ENCODE assay signal across 24 cellular contexts in genomic region chr2:33354981-33355380, GRCh38.
DNase-seq lines count a peak whose midpoint lies in the region; ATAC-seq, FAIRE-seq and TF ChIP-seq lines count a peak whose summit lies in the region.
"Had no signal": no experiment of that assay in that cellular context is flagged by ENCODE, and none has a peak within 500 bp of the region (broad histone marks: within the 10 kb centered on the region; RNA-seq: fewer than 3 reads in every experiment).

No MANE protein-coding gene starts in this region.

- H3K9me3 ChIP-seq in endothelial cell of umbilical vein (replicated peaks; ENCODE audit: control insufficient read depth, insufficient read depth, low read length) (peaks cover 4% of the 10 kb centered on the region), testis (no peaks in the 10 kb centered on the region), gastroesophageal sphincter (no peaks in the 10 kb centered on the region), small intestine (ENCODE audit: control insufficient read depth, low read depth) (no peaks in the 10 kb centered on the region)
- H3K9me3 ChIP-seq: prostate gland, thoracic aorta had no signal

- dilution Hi-C loops in endothelial cell of umbilical vein (cut with MboI; ENCODE audit: extremely low pct_ligation_motif_present, low sequenced_read_pairs) = no loop called here

- no TSS peak for BruUV-seq in endothelial cell of umbilical vein (replicated peaks; lab: Mats Ljungman, UMichigan)

- POLR2A ChIA-PET in endothelial cell of umbilical vein (lab: Charles Lee) = no interaction called here

- H3K4me3 ChIP-seq in endothelial cell of umbilical vein (replicated peaks in 1 of 3; ENCODE audit: insufficient read depth in 1 of 3, low read depth in 1 of 3, low read length in 3 of 3) (no peak overlapping the region), skeletal muscle cell (ENCODE audit: low read depth, low read length) (no peak overlapping the region), testis (no peak overlapping the region), gastroesophageal sphincter (no peak overlapping the region), small intestine (ENCODE audit: low read depth in 1 of 2, low read length in 2 of 2) (no peak overlapping the region)
- H3K4me3 ChIP-seq: BLaER1, esophagus squamous epithelium, K562, prostate gland, thoracic aorta had no signal

- DNase-seq in GM03348 (ENCODE audit: low spot score) (peak; percentile 67), RPMI7951 (ENCODE audit: low read depth) (peak; percentile 92), endothelial cell of umbilical vein (ENCODE audit: low read depth, low spot score) (no peak), skeletal muscle cell (ENCODE audit: low read depth) (peak; percentile 89), testis (no peak), small intestine (no peak)
- DNase-seq in effector CD8-positive, alpha-beta T cell (lab: John Stamatoyannopoulos, UW) = no peak
- DNase-seq: activated CD8-positive, alpha-beta T cell treated with anti-CD3 and anti-CD28 coated beads for 36 hours; activated naive CD4-positive, alpha-beta T cell treated with anti-CD3 and anti-CD28 coated beads, Interleukin-2, amount 50 U/mL, for 16 hours; activated T-cell treated with anti-CD3 and anti-CD28 coated beads, Interleukin-2, amount 50 U/mL, for 24 hours; esophagus squamous epithelium; natural killer cell; NCI-H2081 treated with DMSO at 0.1 percent for 48 hours; NCI-H510A treated with DMSO at 0.1 percent for 48 hours had no signal

- TF ChIP-seq POLR2A in endothelial cell of umbilical vein (IDR thresholded peaks at IDR 0.05; ENCODE audit: low read depth, low read length) = no peak
- TF ChIP-seq POLR2A in testis (IDR thresholded peaks at IDR 0.05) = no peak
- no peak for TF ChIP-seq POLR2A in gastroesophageal sphincter (IDR thresholded peaks at IDR 0.05)

- H3K9ac ChIP-seq in endothelial cell of umbilical vein (replicated peaks; ENCODE audit: extremely low read depth, insufficient read depth, low read length) = no peak overlapping the region
- H3K9ac ChIP-seq: BLaER1 had no signal

- no peak overlapping the region for H2AFZ ChIP-seq in endothelial cell of umbilical vein (ENCODE audit: low read depth, low read length)

- no peaks in the 10 kb centered on the region for H4K20me1 ChIP-seq in endothelial cell of umbilical vein (replicated peaks; ENCODE audit: control insufficient read depth, extremely low read depth, insufficient read depth, low read length)
- H4K20me1 ChIP-seq: BLaER1 had no signal

- H3K36me3 ChIP-seq in endothelial cell of umbilical vein (ENCODE audit: control insufficient read depth in 2 of 2, extremely low read depth in 1 of 2, insufficient read depth in 2 of 2, low read length in 2 of 2) (peaks cover 2% of the 10 kb centered on the region in 2 experiments), testis (ENCODE audit: low read depth, missing control alignments) (no peaks in the 10 kb centered on the region), gastroesophageal sphincter (peaks cover 0 to 65% of the 10 kb centered on the region in 2 donors), small intestine (ENCODE audit: control insufficient read depth in 2 of 2, insufficient read depth in 2 of 2, low read length in 2 of 2) (no peaks in the 10 kb centered on the region)
- H3K36me3 ChIP-seq: prostate gland had no signal

- no peak for ATAC-seq in gastroesophageal sphincter
- ATAC-seq: activated CD8-positive, alpha-beta T cell treated with anti-CD3 and anti-CD28 coated beads for 36 hours; K562; natural killer cell; Right ventricle myocardium inferior; stimulated activated effector memory CD8-positive, alpha-beta T cell treated with anti-CD3 and anti-CD28 coated beads, Interleukin-12 subunit alpha, Interleukin-12 subunit beta, amount 100 ng/mL, for 72 hours had no signal

- H3K9me1 ChIP-seq in endothelial cell of umbilical vein (replicated peaks; ENCODE audit: control insufficient read depth, extremely low read depth, insufficient read depth, low read length) = no peaks in the 10 kb centered on the region

- WGBS in testis, 2 donors = 93% methylated on average over 8 of the region's 8 CpGs
- WGBS in gastroesophageal sphincter (ENCODE audit: low coverage in 1 of 2), 2 donors = 84% methylated on average over 8 of the region's 8 CpGs
- WGBS in small intestine, 3 donors = 83 to 87% (median 86%) methylated on average over 8 of the region's 8 CpGs

- H3K4me2 ChIP-seq in endothelial cell of umbilical vein (ENCODE audit: insufficient read depth, low read length) = no peak overlapping the region
- H3K4me2 ChIP-seq: BLaER1 had no signal

- no peaks in the 10 kb centered on the region for H3K4me1 ChIP-seq in endothelial cell of umbilical vein (ENCODE audit: control insufficient read depth, extremely low read depth, insufficient read depth, low read length)
- no peaks in the 10 kb centered on the region for H3K4me1 ChIP-seq in testis
- H3K4me1 ChIP-seq in gastroesophageal sphincter = peaks cover 0 to 5% (median 0%) of the 10 kb centered on the region in 3 donors
- H3K4me1 ChIP-seq in small intestine (ENCODE audit: control insufficient read depth in 2 of 2, insufficient read depth in 1 of 2, low read depth in 1 of 2, low read length in 1 of 2) = no peaks in the 10 kb centered on the region
- H3K4me1 ChIP-seq: BLaER1, esophagus squamous epithelium, prostate gland had no signal

- intact Hi-C loops in endothelial cell of umbilical vein (cut with micrococcal nuclease) = no loop called here
- intact Hi-C loops in testis (cut with DNase I; ENCODE audit: low total_unique reads) = no loop called here

- no peak for TF ChIP-seq EP300 in gastroesophageal sphincter (IDR thresholded peaks at IDR 0.05)

- FAIRE-seq in endothelial cell of umbilical vein (lab: Jason Lieb, UNC) (no peak), small intestine (lab: Jason Lieb, UNC) (no peak)
- FAIRE-seq: bronchial epithelial cell, D721Med, GM18507, K562 had no signal

- TF ChIP-seq CTCF in endothelial cell of umbilical vein (IDR thresholded peaks at IDR 0.05; ENCODE audit: extremely low read depth in 1 of 2, insufficient read depth in 1 of 2, low read depth in 1 of 2, low read length in 2 of 2) (no peak), testis (IDR thresholded peaks at IDR 0.05) (no peak), gastroesophageal sphincter (IDR thresholded peaks at IDR 0.05) (no peak)

- no peaks in the 10 kb centered on the region for H3K27me3 ChIP-seq in endothelial cell of umbilical vein (ENCODE audit: control insufficient read depth in 2 of 2, insufficient read depth in 2 of 2, low read length in 2 of 2)
- no peaks in the 10 kb centered on the region for H3K27me3 ChIP-seq in testis
- no peaks in the 10 kb centered on the region for H3K27me3 ChIP-seq in gastroesophageal sphincter
- no peaks in the 10 kb centered on the region for H3K27me3 ChIP-seq in small intestine (ENCODE audit: control insufficient read depth in 2 of 2, insufficient read depth in 2 of 2, low read length in 2 of 2)
- H3K27me3 ChIP-seq: BLaER1, esophagus squamous epithelium had no signal

- CTCF ChIA-PET in endothelial cell of umbilical vein (lab: Charles Lee) = no interaction called here

- no peaks in the 10 kb centered on the region for H3K79me2 ChIP-seq in endothelial cell of umbilical vein (ENCODE audit: control insufficient read depth, insufficient read depth, low read length)

- H3K27ac ChIP-seq in endothelial cell of umbilical vein (ENCODE audit: insufficient read depth, low read depth, low read length) (no peak overlapping the region), testis (no peak overlapping the region), gastroesophageal sphincter (no peak overlapping the region), small intestine (ENCODE audit: low read depth in 1 of 2, low read length in 1 of 2) (no peak overlapping the region)
- H3K27ac ChIP-seq: BLaER1, esophagus squamous epithelium, prostate gland had no signal

TF ChIP-seq in endothelial cell of umbilical vein, 7 proteins besides CTCF, POLR2A, EP300 and RAD21:
- no peak for TF ChIP-seq GATA2 (IDR thresholded peaks at IDR 0.05; ENCODE audit: insufficient read depth, insufficient read length, low read depth, low read length)
- TF ChIP-seq JUN (IDR thresholded peaks at IDR 0.05; ENCODE audit: borderline replicate concordance, insufficient read depth, insufficient read length, low read depth) = peak; percentile 9
- no peak for TF ChIP-seq FOS (IDR thresholded peaks at IDR 0.05; ENCODE audit: borderline replicate concordance, insufficient read depth, low read length)

Comparison
In these comparisons a context has a peak if more than half of its experiments do, and no peak if none do; other contexts are left out.
1. DNase-seq: peak in GM03348 (single experiment), RPMI7951 (single experiment) and skeletal muscle cell (single experiment); none in endothelial cell of umbilical vein (single experiment), effector CD8-positive, alpha-beta T cell (single experiment), testis (single experiment) and small intestine (single experiment).